In genomic region chr22:21045585-21046294, GRCh38 we compare ENCODE assay signal across 1 cellular context.
A peak's percentile ranks its signal among the peaks of the same experiment; 100 is the strongest.
TF ChIP-seq lines count a peak whose summit lies in the region.

TSS of gene LRRC74B (plus strand) at chr22:21045946. CDS start at chr22:21045987, 41 bp downstream.

TF ChIP-seq in K562, 482 proteins besides CTCF, POLR2A, EP300 and RAD21 (continued from another document and continues in another):
- TF ChIP-seq STAT6 (CRISPR knock-in tag; IDR thresholded peaks at IDR 0.05) (peak; percentile 98), MYNN (IDR thresholded peaks at IDR 0.05) (no peak), MYNN (CRISPR knock-in tag; IDR thresholded peaks at IDR 0.05) (no peak), ZKSCAN3 (CRISPR knock-in tag; IDR thresholded peaks at IDR 0.05) (no peak), HDAC6 (IDR thresholded peaks at IDR 0.05; ENCODE audit: low read depth, low read length) (0 out of 2 replicates have a peak, but pooled peaks have one; percentile 10), TRIM28 (IDR thresholded peaks at IDR 0.05) (no peak), ZBTB7A (IDR thresholded peaks at IDR 0.05; ENCODE audit: borderline replicate concordance, control insufficient read depth, low read depth, low read length) (peak; percentile 52; the same call in 1 of the 2 replicates), SPI1 (IDR thresholded peaks at IDR 0.05; ENCODE audit: borderline replicate concordance, low read depth, low read length) (no peak), CREBBP (IDR thresholded peaks at IDR 0.05; ENCODE audit: low read depth, low read length) (peak; percentile 97), CHD2 (IDR thresholded peaks at IDR 0.05; ENCODE audit: low read depth, low read length) (peak; percentile 93), CREB3L1 (IDR thresholded peaks at IDR 0.05; ENCODE audit: borderline replicate concordance, low read depth) (no peak), ZNF395 (CRISPR knock-in tag; IDR thresholded peaks at IDR 0.05) (peak; percentile 88; the same call in 1 of the 2 replicates), SMARCE1 (IDR thresholded peaks at IDR 0.05) (no peak), TCF7 (IDR thresholded peaks at IDR 0.05; ENCODE audit: borderline replicate concordance) (no peak), XRCC5 (IDR thresholded peaks at IDR 0.05; ENCODE audit: low read depth, low read length) (peak; percentile 22; the same call in 1 of the 2 replicates), IRF9 (tag; IDR thresholded peaks at IDR 0.05) (no peak), ZNF165 (CRISPR knock-in tag; IDR thresholded peaks at IDR 0.05; ENCODE audit: borderline replicate concordance) (peak; percentile 80; the same call in 1 of the 2 replicates), RBM14 (IDR thresholded peaks at IDR 0.05; ENCODE audit: borderline replicate concordance, insufficient read depth, low read depth, low read length) (0 out of 2 replicates have a peak, but pooled peaks have one; percentile 63), SRF (CRISPR knock-in tag; IDR thresholded peaks at IDR 0.05) (no peak), ZNF408 (CRISPR knock-in tag; IDR thresholded peaks at IDR 0.05; ENCODE audit: low read depth) (no peak), KLF16 (IDR thresholded peaks at IDR 0.05) (no peak), TOE1 (IDR thresholded peaks at IDR 0.05; ENCODE audit: borderline replicate concordance) (no peak), TOE1 (CRISPR knock-in tag; IDR thresholded peaks at IDR 0.05; ENCODE audit: borderline replicate concordance, low read depth) (peak; percentile 89; the same call in 1 of the 2 replicates), FOXP1 (CRISPR knock-in tag; IDR thresholded peaks at IDR 0.05) (peak; percentile 33; the same call in 1 of the 2 replicates), ELF4 (CRISPR knock-in tag; IDR thresholded peaks at IDR 0.05) (no peak), NFE2 (IDR thresholded peaks at IDR 0.05; ENCODE audit: low read depth) (no peak), GTF2B (IDR thresholded peaks at IDR 0.05; ENCODE audit: extremely low read depth, insufficient read length) (no peak), ZNF316 (IDR thresholded peaks at IDR 0.05) (no peak), BRF2 (IDR thresholded peaks at IDR 0.05; ENCODE audit: borderline replicate concordance, insufficient read depth, insufficient read length) (no peak), TRIM24 (IDR thresholded peaks at IDR 0.05) (no peak), PCBP1 (IDR thresholded peaks at IDR 0.05; ENCODE audit: low read depth, low read length, poor library complexity, severe bottlenecking) (peak; percentile 98), CAMTA2 (CRISPR knock-in tag; conservative IDR thresholded peaks at IDR 0.05) (peak; percentile 89), E2F1 (CRISPR knock-in tag; IDR thresholded peaks at IDR 0.05) (peak; percentile 29), FOS (IDR thresholded peaks at IDR 0.05; ENCODE audit: extremely low read depth, insufficient read length) (peak; percentile 98), ARID4B (CRISPR knock-in tag; IDR thresholded peaks at IDR 0.05) (peak; percentile 91), MAFK (IDR thresholded peaks at IDR 0.05; ENCODE audit: low read length) (0 out of 2 replicates have a peak, but pooled peaks have one; percentile 15), PHTF2 (CRISPR knock-in tag; IDR thresholded peaks at IDR 0.05) (no peak), SIN3A (IDR thresholded peaks at IDR 0.05; ENCODE audit: borderline replicate concordance in 2 of 2, control insufficient read depth in 1 of 2, low read depth in 2 of 2, low read length in 2 of 2) (peak; percentile 94 to 95), HMGXB4 (CRISPR knock-in tag; IDR thresholded peaks at IDR 0.05) (peak; percentile 92; the same call in 1 of the 2 replicates), ZMIZ1 (IDR thresholded peaks at IDR 0.05; ENCODE audit: low read depth in 2 of 2, low read length in 2 of 2) (0 out of 4 replicates have a peak, but pooled peaks of 1 of the 2 experiments have one; percentile 27), MXI1 (IDR thresholded peaks at IDR 0.05; ENCODE audit: low read depth, low read length) (peak; percentile 100), CHD1 (IDR thresholded peaks at IDR 0.05; ENCODE audit: low read length) (no peak), ZNF384 (IDR thresholded peaks at IDR 0.05; ENCODE audit: low read depth, low read length) (no peak; the same call in 1 of the 2 replicates)
